Comparison of ENCODE assay signal across 18 cellular contexts in genomic region chr6:41700577-41701347, GRCh38. TPM values are rescaled to one million over a fixed set of nuclear protein-coding genes. Genes with fewer than 3 reads are reported as not detected.
DNase-seq lines count a peak whose midpoint lies in the region; TF ChIP-seq lines count a peak whose summit lies in the region.
"Had no signal": no experiment of that assay in that cellular context is flagged by ENCODE, and none has a peak within 500 bp of the region (broad histone marks: within the 10 kb centered on the region; RNA-seq: fewer than 3 reads in every experiment).

No MANE protein-coding gene starts in this region.

- intact Hi-C loops in spleen (cut with DNase I; ENCODE audit: low total_unique reads) = no loop called here

- peak overlapping the region; percentile 88 for H3K27ac ChIP-seq in caudate nucleus (ENCODE audit: low read depth, low read length)
- H3K27ac ChIP-seq in spleen = peak overlapping the region in 7 of 8 donors; percentile 22 to 64 (median 51)
- no peak overlapping the region for H3K27ac ChIP-seq in hepatocyte

- POLR2A ChIA-PET in HEK293T (lab: Yijun Ruan, JAX) = no interaction called here

- CTCF ChIA-PET in HEK293T (lab: Yijun Ruan, JAX) = interaction anchor here (0.8 to 1.1 kb wide), 2 partner anchors 131 to 333 kb away, joined by 4 read pairs; no protein-coding TSS in a partner anchor

- TF ChIP-seq CTCF in spleen (IDR thresholded peaks at IDR 0.05 in 8 of 11, conservative IDR thresholded peaks at IDR 0.05 in 3 of 11) = no peak
- TF ChIP-seq CTCF in hepatocyte (IDR thresholded peaks at IDR 0.05; ENCODE audit: poor library complexity) = no peak

- WGBS in spleen, 5 donors = 78 to 85% (median 81%) methylated on average over 19 of the region's 19 CpGs
- WGBS in hepatocyte (ENCODE audit: low lambda C conversion rate, missing lambda C conversion rate) = 80% methylated on average over 17 of the region's 19 CpGs

- DNase-seq in HEK293T (ENCODE audit: extremely low spot score) (no peak), caudate nucleus (lab: John Stamatoyannopoulos, UW) (peak in 26 of 61 donors; percentile 20 to 68 (median 36)), inferior parietal cortex (ENCODE audit: extremely low spot score) (peak; percentile 3), spleen (no peak), NCI-H1436 treated with DMSO at 0.1 percent for 48 hours (lab: John Stamatoyannopoulos, UW) (no peak), cerebellar cortex (ENCODE audit: low spot score) (no peak), DMS153 (lab: John Stamatoyannopoulos, UW) (no peak), hepatocyte (ENCODE audit: low spot score) (no peak)
- DNase-seq: activated CD4-positive, alpha-beta T cell treated with anti-CD3 and anti-CD28 coated beads, Interleukin-2, amount 50 U/mL, for 48 hours; EL; MV-4-11; NCI-H345; stimulated activated CD4-positive, alpha-beta T cell treated with anti-CD3 and anti-CD28 coated beads, Interleukin-4, amount 100 ng/mL, for 24 hours had no signal

- peaks cover 10% of the 10 kb centered on the region for H3K79me2 ChIP-seq in hepatocyte

- TF ChIP-seq POLR2A in spleen (IDR thresholded peaks at IDR 0.05) = no peak

- no peaks in the 10 kb centered on the region for H4K20me1 ChIP-seq in hepatocyte (ENCODE audit: insufficient read depth, poor library complexity, severe bottlenecking)

- H3K4me1 ChIP-seq in spleen (peaks cover 21 to 94% (median 76%) of the 10 kb centered on the region in 6 donors), hepatocyte (ENCODE audit: insufficient read depth) (peaks cover under 1% of the 10 kb centered on the region)
- H3K4me1 ChIP-seq: HAP-1 had no signal

- H3K9me3 ChIP-seq in spleen (no peaks in the 10 kb centered on the region), hepatocyte (ENCODE audit: low read depth) (no peaks in the 10 kb centered on the region)
- H3K9me3 ChIP-seq: HAP-1 had no signal

- H3K4me3 ChIP-seq in spleen (no peak overlapping the region), hepatocyte (no peak overlapping the region)
- H3K4me3 ChIP-seq: HAP-1 had no signal

- H2AFZ ChIP-seq in hepatocyte = no peak overlapping the region

- H3K9me2 ChIP-seq in hepatocyte (replicated peaks; ENCODE audit: insufficient read depth) = no peaks in the 10 kb centered on the region

- no peak overlapping the region for H3K4me2 ChIP-seq in hepatocyte

- H3K36me3 ChIP-seq in spleen (peaks cover 0 to 79% (median 10%) of the 10 kb centered on the region in 6 donors), hepatocyte (replicated peaks; ENCODE audit: insufficient read depth, low read depth) (no peaks in the 10 kb centered on the region)
- H3K36me3 ChIP-seq: HAP-1 had no signal

- no peaks in the 10 kb centered on the region for H3K27me3 ChIP-seq in spleen (replicated peaks in 1 of 7)
- no peaks in the 10 kb centered on the region for H3K27me3 ChIP-seq in hepatocyte

TF ChIP-seq in HEK293T, 16 proteins besides CTCF, POLR2A, EP300 and RAD21:
- TF ChIP-seq ZNF384 (IDR thresholded peaks at IDR 0.05) = peak; percentile 4; the same call in 1 of the 2 replicates
- TF ChIP-seq FOXA1 (IDR thresholded peaks at IDR 0.05) = no peak

RNA-seq across cellular contexts. Expression of gene TFEB, which starts 34.6 kb away (rescaled TPM):
- total RNA-seq in spleen (10 to 100 TPM; 55.9 to 80.8 (median 75.3) TPM), hepatocyte (10.1 and 14.2 TPM in 2 replicates)
- polyA plus RNA-seq in spleen (100 to 1,000 TPM in 1 of 3 donors, 10 to 100 TPM in 2; 83.5 to 150 (median 97.4) TPM), hepatocyte (23.7 and 32.7 TPM in 2 replicates)

RNA-seq across cellular contexts. Expression of gene PGC, which starts 46.4 kb away (rescaled TPM):
- total RNA-seq in spleen (not detected), hepatocyte (114 and 128 TPM in 2 replicates)
- polyA plus RNA-seq in spleen (under 1 TPM; 0.26 to 0.74 (median 0.48) TPM), hepatocyte (67.4 and 109 TPM in 2 replicates)
- total RNA-seq: activated T-helper 2 cell treated with anti-CD3 and anti-CD28 coated beads, Interferon-gamma antibody, Interleukin-2, Interleukin-4, amounts not matched to agents 10 μg/mL and 5 μg/mL and 100 μg/mL, durations not matched to agents 14 hours and 24 hours and 36 hours; epithelial cell of proximal tubule; HT1080; T-helper 2 cell treated with Interferon-gamma antibody and Interleukin-4, amounts not matched to agents 100 ng/mL and 5 ng/mL, for 36 hours had no signal

Comparison
In these comparisons a context has a peak if more than half of its experiments do, and no peak if none do; other contexts are left out.
1. RNA of gene PGC, which starts 46.4 kb away (total RNA-seq): 114 to 128 TPM in hepatocyte; not detected in spleen; every median in the first group is over 100 times any median in the second.